Comparison of ENCODE assay signal across 9 cellular contexts in the genomic region with DNA sequence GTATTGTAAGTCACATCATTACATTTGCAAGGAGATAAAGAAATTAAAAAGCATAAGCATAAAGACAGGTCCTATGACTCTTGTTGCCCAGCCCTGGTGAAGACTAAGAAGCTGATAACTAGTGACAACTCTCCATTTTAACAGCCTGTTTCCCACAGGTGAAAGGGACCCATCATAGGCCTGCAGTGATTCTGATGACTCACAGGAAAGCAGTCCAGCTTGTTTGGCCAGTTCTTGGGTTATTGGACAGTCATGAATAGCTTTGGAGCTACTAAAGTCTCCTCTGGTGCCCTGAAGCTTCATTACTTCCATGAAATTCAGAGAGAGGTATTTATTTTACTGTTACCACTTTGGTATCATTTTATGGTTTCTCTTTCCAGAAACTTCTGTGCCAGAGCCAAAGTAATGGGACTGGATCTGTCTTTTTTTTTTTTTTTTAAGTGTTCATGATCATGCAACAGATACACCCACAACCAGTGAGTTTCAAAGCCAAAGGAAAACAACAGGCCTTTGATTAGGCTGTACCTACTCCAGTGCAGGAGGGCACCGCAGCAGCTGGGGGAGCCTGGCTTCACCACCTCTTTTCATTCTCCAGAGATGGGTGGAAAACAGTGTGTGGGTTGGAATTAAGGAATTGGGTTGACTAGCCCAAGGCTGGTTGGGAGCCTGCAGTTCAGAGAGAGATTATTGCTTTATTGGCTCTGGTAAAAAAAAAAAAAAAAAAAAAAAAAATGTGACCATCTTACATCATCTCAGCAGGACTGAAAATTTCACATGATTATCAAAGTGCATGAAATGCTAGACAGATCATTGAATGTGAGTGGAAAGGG. TPM values are rescaled to one million over a fixed set of nuclear protein-coding genes. Genes with fewer than 3 reads are reported as not detected.
A peak's percentile ranks its signal among the peaks of the same experiment; 100 is the strongest.
DNase-seq lines count a peak whose midpoint lies in the region; ATAC-seq lines count a peak whose summit lies in the region.
"Had no signal": no experiment of that assay in that cellular context is flagged by ENCODE, and none has a peak within 500 bp of the region (broad histone marks: within the 10 kb centered on the region; RNA-seq: fewer than 3 reads in every experiment).

No MANE protein-coding gene starts in this region.

- POLR2A ChIA-PET in naive thymus-derived CD8-positive, alpha-beta T cell (lab: Charles Lee) = interaction anchor here (0.7 to 3.9 kb wide), 12 partner anchors 9 to 69 kb away, joined by 3 to 32 read pairs (median 3); partner anchors contain the start of gene DYRK2

- H3K4me3 Mint-ChIP-seq in naive thymus-derived CD8-positive, alpha-beta T cell = peak overlapping the region in 9 of 10 donors; percentile 3 to 58 (median 44)

- peaks cover 0 to under 1% (median 0%) of the 10 kb centered on the region in 3 donors for H3K36me3 Mint-ChIP-seq in naive thymus-derived CD8-positive, alpha-beta T cell

- H3K27ac Mint-ChIP-seq in naive thymus-derived CD8-positive, alpha-beta T cell = peak overlapping the region; percentile 43 to 92 (median 69)

- DNase-seq in EH (ENCODE audit: low read depth) (peak; percentile 53), amniotic epithelial cell (ENCODE audit: low read depth) (peak; percentile 8), cerebellar cortex (ENCODE audit: low spot score) (no peak), NCI-H1048 (lab: John Stamatoyannopoulos, UW) (no peak), amniotic stem cell (lab: John Stamatoyannopoulos, UW) (no peak)
- peak in 2 of 10 donors; percentile 10 to 14 for DNase-seq in naive thymus-derived CD8-positive, alpha-beta T cell
- no peak for DNase-seq in stimulated activated CD4-positive, alpha-beta T cell treated with anti-CD3 and anti-CD28 coated beads, Interleukin-4, amount 100 ng/mL, for 24 hours
- DNase-seq: posterior cingulate gyrus had no signal

- H3K27me3 Mint-ChIP-seq in naive thymus-derived CD8-positive, alpha-beta T cell = no peaks in the 10 kb centered on the region

- peak; percentile 21 for ATAC-seq in HG03342 (IDR thresholded peaks at IDR 0.05; ENCODE audit: unreplicated experiment)
- ATAC-seq in naive thymus-derived CD8-positive, alpha-beta T cell = peak in 1 of 2 donors; percentile 29

- peaks cover 0 to 9% (median 0%) of the 10 kb centered on the region in 9 donors for H3K9me3 Mint-ChIP-seq in naive thymus-derived CD8-positive, alpha-beta T cell

- peaks cover 29 to 59% (median 56%) of the 10 kb centered on the region in 4 donors for H3K4me1 Mint-ChIP-seq in naive thymus-derived CD8-positive, alpha-beta T cell

RNA-seq across cellular contexts. Expression of gene DYRK2, which starts 55.3 kb away (rescaled TPM):
- total RNA-seq in naive thymus-derived CD8-positive, alpha-beta T cell = 100 to 1,000 TPM; 189 to 206 TPM
- polyA plus RNA-seq in naive thymus-derived CD8-positive, alpha-beta T cell = 10 to 100 TPM; 47.7 to 94.7 (median 62.4) TPM

Comparison
In these comparisons a context has a peak if more than half of its experiments do, and no peak if none do; other contexts are left out.
1. DNase-seq: peak in EH (single experiment) and amniotic epithelial cell (single experiment); none in stimulated activated CD4-positive, alpha-beta T cell treated with anti-CD3 and anti-CD28 coated beads, Interleukin-4, amount 100 ng/mL, for 24 hours (single experiment), cerebellar cortex (single experiment), NCI-H1048 (single experiment) and amniotic stem cell (single experiment).